Comparison of ENCODE assay signal across 21 cellular contexts in genomic region chr2:101127319-101128056, GRCh38. TPM values are rescaled to one million over a fixed set of nuclear protein-coding genes. Genes with fewer than 3 reads are reported as not detected.
A peak's percentile ranks its signal among the peaks of the same experiment; 100 is the strongest.
DNase-seq lines count a peak whose midpoint lies in the region; ATAC-seq, FAIRE-seq and TF ChIP-seq lines count a peak whose summit lies in the region.
"Had no signal": no experiment of that assay in that cellular context is flagged by ENCODE, and none has a peak within 500 bp of the region (broad histone marks: within the 10 kb centered on the region; RNA-seq: fewer than 3 reads in every experiment).

No MANE protein-coding gene starts in this region.

- H3K27me3 ChIP-seq in PC-9 (ENCODE audit: insufficient read depth, low read depth): no peaks in the 10 kb centered on the region
- no peaks in the 10 kb centered on the region for H3K27me3 ChIP-seq in pancreas
- no peaks in the 10 kb centered on the region for H3K27me3 ChIP-seq in transverse colon
- H3K27me3 ChIP-seq: left lung, tibial artery had no signal

- POLR2A ChIA-PET in PC-9 (lab: Charles Lee; ENCODE audit: unreplicated experiment): no interaction called here

- H3K27ac ChIP-seq in PC-9 (peak overlapping the region; percentile 97), epithelial cell of prostate (peak overlapping the region; percentile 96), pancreas (peak overlapping the region in 3 of 4 donors; percentile 25 to 74 (median 45)), transverse colon (no peak overlapping the region)
- H3K27ac ChIP-seq: tibial artery had no signal

- CTCF ChIA-PET in PC-9 (lab: Charles Lee): interaction anchor here (0.7 kb wide), 1 partner anchor 115 kb away, joined by 3 read pairs; no protein-coding TSS in a partner anchor

- no peaks in the 10 kb centered on the region for H3K9me2 ChIP-seq in PC-9 (ENCODE audit: insufficient read depth)

- no peaks in the 10 kb centered on the region for H3K36me3 Mint-ChIP-seq in activated naive CD8-positive, alpha-beta T cell treated with anti-CD3 and anti-CD28 coated beads for 36 hours
- H3K36me3 Mint-ChIP-seq: CD8-positive, alpha-beta T cell had no signal

- H2AFZ ChIP-seq in PC-9: no peak overlapping the region

- TF ChIP-seq EP300 in transverse colon (IDR thresholded peaks at IDR 0.05; ENCODE audit: low read depth): no peak

- FAIRE-seq in pancreas (lab: Jason Lieb, UNC): no peak
- FAIRE-seq: colon, GM12878 had no signal

- no peak overlapping the region for H3K4me3 Mint-ChIP-seq in activated naive CD8-positive, alpha-beta T cell treated with anti-CD3 and anti-CD28 coated beads for 36 hours
- H3K4me3 Mint-ChIP-seq: CD8-positive, alpha-beta T cell had no signal

- H3K4me3 ChIP-seq in PC-9 (peak overlapping the region; percentile 25; the same call in 1 of the 2 replicates), pancreas (no peak overlapping the region), transverse colon (no peak overlapping the region)
- H3K4me3 ChIP-seq: GM12878, left lung, prostate gland, tibial artery had no signal

- peaks cover 7% of the 10 kb centered on the region for H3K27me3 Mint-ChIP-seq in activated naive CD8-positive, alpha-beta T cell treated with anti-CD3 and anti-CD28 coated beads for 36 hours

- H3K4me2 ChIP-seq in PC-9: peak overlapping the region; percentile 75

- H3K36me3 ChIP-seq in PC-9 (ENCODE audit: low read depth) (peaks cover 4% of the 10 kb centered on the region; the same call in 1 of the 2 replicates), pancreas (no peaks in the 10 kb centered on the region), transverse colon (no peaks in the 10 kb centered on the region)
- H3K36me3 ChIP-seq: left lung, prostate gland, tibial artery had no signal

- H3K79me2 ChIP-seq in PC-9 (ENCODE audit: low read depth): peaks cover 88% of the 10 kb centered on the region

- intact Hi-C loops in PC-9 (cut with micrococcal nuclease; ENCODE audit: unreplicated experiment): no loop called here
- intact Hi-C loops in pancreas (cut with DNase I): no loop called here
- intact Hi-C loops in transverse colon (cut with DNase I; ENCODE audit: low total_unique reads): no loop called here

- H3K9me3 ChIP-seq in PC-9 (ENCODE audit: insufficient read depth, low read depth) (no peaks in the 10 kb centered on the region), pancreas (no peaks in the 10 kb centered on the region), transverse colon (no peaks in the 10 kb centered on the region)
- H3K9me3 ChIP-seq: left lung, prostate gland, tibial artery had no signal

- peaks cover 13% of the 10 kb centered on the region for H3K4me1 Mint-ChIP-seq in activated naive CD8-positive, alpha-beta T cell treated with anti-CD3 and anti-CD28 coated beads for 36 hours

- H3K9me3 Mint-ChIP-seq in activated naive CD8-positive, alpha-beta T cell treated with anti-CD3 and anti-CD28 coated beads for 36 hours: no peaks in the 10 kb centered on the region
- H3K9me3 Mint-ChIP-seq: CD8-positive, alpha-beta T cell had no signal

- no TSS peak for BruUV-seq in PC-9 (replicated peaks; lab: Mats Ljungman, UMichigan)

- WGBS in pancreas, 2 donors: 74 to 91% methylated on average over 5 of the region's 5 CpGs
- 78 to 83% methylated on average over 2 to 5 of the region's 5 CpGs for WGBS in transverse colon (ENCODE audit: low coverage in 1 of 2), 2 donors

- in situ Hi-C loops in transverse colon (cut with MboI; ENCODE audit: low pct_ligation_motif_present in 1 of 4, low pct_unique_long_range_greater_than_20kb in 1 of 4, low sequenced_read_pairs in 3 of 4): no loop called here

- H3K4me1 ChIP-seq in PC-9 (replicated peaks; ENCODE audit: insufficient read depth) (peaks cover 68% of the 10 kb centered on the region), pancreas (peaks cover 46 to 63% (median 56%) of the 10 kb centered on the region in 3 donors), transverse colon (peaks cover 17 to 44% (median 29%) of the 10 kb centered on the region in 4 donors)

- no peak for TF ChIP-seq CTCF in PC-9 (conservative IDR thresholded peaks at IDR 0.05)
- no peak for TF ChIP-seq CTCF in pancreas (IDR thresholded peaks at IDR 0.05)
- TF ChIP-seq CTCF in transverse colon (IDR thresholded peaks at IDR 0.05): no peak

- peak; percentile 9 for DNase-seq in ELR (ENCODE audit: low read depth)
- peak in 1 of 2 experiments; percentile 58 for DNase-seq in PC-9
- no peak for DNase-seq in epithelial cell of prostate (ENCODE audit: low read depth, low spot score)
- DNase-seq in pancreas: no peak
- DNase-seq in transverse colon: no peak
- DNase-seq in activated naive CD8-positive, alpha-beta T cell treated with anti-CD3 and anti-CD28 coated beads for 36 hours: no peak
- DNase-seq in NCI-H1048 (lab: John Stamatoyannopoulos, UW): no peak
- DNase-seq: activated CD4-positive, alpha-beta T cell treated with anti-CD3 and anti-CD28 coated beads, Interleukin-2, amount 50 U/mL, for 4 hours; activated CD8-positive, alpha-beta memory T cell treated with anti-CD3 and anti-CD28 coated beads, Interleukin-2, amount 50 U/mL, for 48 hours; CD8-positive, alpha-beta T cell; DMS79 treated with DMSO at 0.1 percent for 48 hours; glutamatergic neuron; left lung; NCI-H1105 treated with DMSO at 0.1 percent for 48 hours; NCI-H446 treated with DMSO at 0.1 percent for 48 hours; stimulated activated CD4-positive, alpha-beta T cell treated with anti-CD3 and anti-CD28 coated beads, Interleukin-4, amount 100 ng/mL, for 1 hour; stimulated activated naive CD8-positive, alpha-beta T cell treated with anti-CD3 and anti-CD28 coated beads, Interleukin-15, Interleukin-2, amounts not matched to agents 100 U/mL and 50 U/mL, for 24 hours; tibial artery had no signal

- TF ChIP-seq POLR2A in transverse colon (IDR thresholded peaks at IDR 0.05): no peak

- peaks cover 51% of the 10 kb centered on the region for H3F3A ChIP-seq in PC-9 (ENCODE audit: insufficient read depth, low read depth)

- ATAC-seq in pancreas: no peak
- ATAC-seq: CD8-positive, alpha-beta T cell; GM12878; left lung; stimulated activated naive CD8-positive, alpha-beta T cell treated with anti-CD3 and anti-CD28 coated beads, Interleukin-15, Interleukin-2, amounts not matched to agents 100 U/mL and 50 U/mL, for 24 hours had no signal

- no peaks in the 10 kb centered on the region for H4K20me1 ChIP-seq in PC-9 (ENCODE audit: insufficient read depth)

- H3K27ac Mint-ChIP-seq in activated naive CD8-positive, alpha-beta T cell treated with anti-CD3 and anti-CD28 coated beads for 36 hours: no peak overlapping the region
- H3K27ac Mint-ChIP-seq: CD8-positive, alpha-beta T cell had no signal

RNA-seq across cellular contexts. Expression of gene TBC1D8, which starts 23.7 kb away (rescaled TPM):
- 25.2 and 25.3 TPM in 2 replicates for total RNA-seq in PC-9 (2021)
- 10 to 100 TPM; 21.3 to 43.2 (median 31.1) TPM for total RNA-seq in pancreas
- 10 to 100 TPM; 37.1 to 46.2 TPM for polyA plus RNA-seq in pancreas
- total RNA-seq in transverse colon: 100 to 1,000 TPM in 1 of 4 donors, 10 to 100 TPM in 3; 26.5 to 232 (median 88.4) TPM
- total RNA-seq in activated naive CD8-positive, alpha-beta T cell treated with anti-CD3 and anti-CD28 coated beads for 36 hours: 1 to 10 TPM; 2.0 to 2.1 TPM

Comparison
In these comparisons a context has a peak if more than half of its experiments do, and no peak if none do; other contexts are left out.
1. H3K27ac ChIP-seq: peak in PC-9 (single experiment), epithelial cell of prostate (single experiment) and pancreas (3 of 4); none in transverse colon (0 of 4).